ENCODE assay signal across 8 cellular contexts in the genomic region with DNA sequence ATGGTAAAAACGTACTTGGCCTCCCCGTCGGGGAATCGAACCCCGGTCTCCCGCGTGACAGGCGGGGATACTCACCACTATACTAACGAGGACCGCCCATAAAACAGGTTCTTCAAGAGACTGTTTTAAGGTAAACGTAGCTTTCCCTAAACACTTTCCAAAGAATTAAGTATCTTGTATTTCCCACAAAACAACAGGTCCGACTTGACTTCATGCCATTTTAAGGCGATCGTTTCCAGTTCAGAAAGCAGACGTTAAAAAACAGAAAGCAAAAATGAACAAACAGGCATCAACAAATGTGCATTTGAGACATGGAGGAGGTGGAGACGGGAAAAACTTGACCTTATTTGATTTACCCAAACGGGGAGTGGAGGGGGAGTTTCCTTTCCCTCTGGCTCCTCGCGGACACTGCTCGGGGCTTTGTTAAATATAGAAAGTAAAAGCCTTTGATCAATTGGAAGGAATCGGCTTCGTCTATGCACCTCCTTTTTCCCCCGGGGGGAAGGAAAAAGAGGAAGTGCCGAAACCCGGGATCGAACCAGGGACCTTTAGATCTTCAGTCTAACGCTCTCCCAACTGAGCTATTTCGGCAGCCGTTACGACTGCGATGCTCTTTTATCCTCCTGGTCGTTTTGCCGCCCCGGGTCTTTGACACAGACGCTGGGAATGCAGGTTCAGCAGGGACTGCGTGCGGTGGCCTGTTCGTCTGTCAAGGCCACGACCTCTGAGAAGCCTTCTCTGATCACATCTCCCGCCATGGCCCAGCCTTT. TPM values are rescaled to one million over a fixed set of nuclear protein-coding genes. Genes with fewer than 3 reads are reported as not detected.
A peak's percentile ranks its signal among the peaks of the same experiment; 100 is the strongest.
DNase-seq lines count a peak whose midpoint lies in the region; ATAC-seq and TF ChIP-seq lines count a peak whose summit lies in the region.

No MANE protein-coding gene starts in this region.

- ATAC-seq in heart right ventricle = peak; percentile 88 to 97 (median 93)

- peak overlapping the region; percentile 91 for H3K4me3 Mint-ChIP-seq in activated naive CD8-positive, alpha-beta T cell

- no peaks in the 10 kb centered on the region for H4K20me1 ChIP-seq in OCI-LY7 (ENCODE audit: insufficient read depth, low read length)

- H3K9me3 Mint-ChIP-seq in activated naive CD8-positive, alpha-beta T cell (ENCODE audit: low read depth) = no peaks in the 10 kb centered on the region

- peaks cover 18% of the 10 kb centered on the region for H3K4me1 ChIP-seq in OCI-LY7 (ENCODE audit: insufficient read depth, low read length, poor library complexity, severe bottlenecking)
- peaks cover 0 to 26% (median 8%) of the 10 kb centered on the region in 9 donors for H3K4me1 ChIP-seq in heart right ventricle
- H3K4me1 ChIP-seq in rectal smooth muscle tissue (ENCODE audit: control insufficient read depth, insufficient read depth, low read length) = peaks cover 4% of the 10 kb centered on the region

- H3K9me2 ChIP-seq in OCI-LY7 (ENCODE audit: insufficient read depth, low read length) = no peaks in the 10 kb centered on the region

- peak overlapping the region; percentile 95 for H3K4me2 ChIP-seq in OCI-LY7 (ENCODE audit: low read length)

- H3K36me3 ChIP-seq in OCI-LY7 (ENCODE audit: insufficient read depth, low read length) (no peaks in the 10 kb centered on the region), heart right ventricle (no peaks in the 10 kb centered on the region), rectal smooth muscle tissue (ENCODE audit: control insufficient read depth, insufficient read depth, low read length) (no peaks in the 10 kb centered on the region)

- H2AFZ ChIP-seq in OCI-LY7 (ENCODE audit: low read length) = peak overlapping the region; percentile 43

- H3K27ac ChIP-seq in OCI-LY7 (ENCODE audit: low read depth, low read length, poor library complexity, severe bottlenecking) (peak overlapping the region; percentile 66), heart right ventricle (peak overlapping the region; percentile 86 to 97 (median 92)), rectal smooth muscle tissue (ENCODE audit: low read depth, low read length) (peak overlapping the region; percentile 84)

- no peaks in the 10 kb centered on the region for H3K27me3 ChIP-seq in heart right ventricle
- no peaks in the 10 kb centered on the region for H3K27me3 ChIP-seq in rectal smooth muscle tissue (ENCODE audit: control insufficient read depth, insufficient read depth, low read length)

- no peak for TF ChIP-seq CTCF in HFF-Myc (IDR thresholded peaks at IDR 0.05; ENCODE audit: low read depth, low read length, missing control alignments)
- TF ChIP-seq CTCF in OCI-LY7 (conservative IDR thresholded peaks at IDR 0.05; ENCODE audit: low read length) = no peak
- no peak for TF ChIP-seq CTCF in heart right ventricle (IDR thresholded peaks at IDR 0.05)

- peaks cover 33% of the 10 kb centered on the region for H3K4me1 Mint-ChIP-seq in activated naive CD8-positive, alpha-beta T cell (ENCODE audit: low read depth)

- H3K9me3 ChIP-seq in OCI-LY7 (ENCODE audit: low read length) = no peaks in the 10 kb centered on the region
- H3K9me3 ChIP-seq in heart right ventricle = no peaks in the 10 kb centered on the region

- peak overlapping the region; percentile 99 for H3K27ac Mint-ChIP-seq in activated naive CD8-positive, alpha-beta T cell

- CTCF ChIA-PET in OCI-LY7 (lab: Charles Lee; ENCODE audit: unreplicated experiment) = interaction anchor here (1.4 kb wide), 1 partner anchor 12 kb away, joined by 3 read pairs; no protein-coding TSS in a partner anchor

- H3K9ac ChIP-seq in rectal smooth muscle tissue (ENCODE audit: low read length) = peak overlapping the region; percentile 88

- intact Hi-C loops in OCI-LY7 (cut with micrococcal nuclease; ENCODE audit: unreplicated experiment) (loop anchor here (1.0 to 5.0 kb wide), 2 partner anchors 12 to 260 kb away; a partner anchor contains a TSS), heart right ventricle (cut with DNase I) (loop anchor here in 3 of 10 donors (1.0 kb wide), 4 partner anchors 10 to 13 kb away; a partner anchor contains a TSS)

- H3K36me3 Mint-ChIP-seq in activated naive CD8-positive, alpha-beta T cell = no peaks in the 10 kb centered on the region

- DNase-seq in EH (ENCODE audit: low read depth) (peak; percentile 91), HFF-Myc (ENCODE audit: extremely low read depth, low read depth) (no peak), OCI-LY7 (ENCODE audit: low spot score) (peak; percentile 85), heart right ventricle (peak; percentile 87 to 93), NCI-H2171 treated with DMSO at 0.1 percent for 48 hours (lab: John Stamatoyannopoulos, UW) (no peak), NCI-H1694 treated with DMSO at 0.1 percent for 48 hours (lab: John Stamatoyannopoulos, UW) (no peak)

- no peaks in the 10 kb centered on the region for H3K27me3 Mint-ChIP-seq in activated naive CD8-positive, alpha-beta T cell

- POLR2A ChIA-PET in OCI-LY7 (lab: Charles Lee) = interaction anchor here (1.5 to 3.4 kb wide), 5 partner anchors 10 to 27 kb away, joined by 4 to 20 read pairs (median 8); a partner anchor contains a TSS

- H3K79me2 ChIP-seq in OCI-LY7 (ENCODE audit: insufficient read depth, low read depth, low read length) = no peaks in the 10 kb centered on the region

- BruUV-seq in OCI-LY7 (replicated peaks; lab: Mats Ljungman, UMichigan) = no TSS peak

- 0% methylated on average over 40 of the region's 40 CpGs for WGBS in heart right ventricle, 2 donors

- H3K4me3 ChIP-seq in HFF-Myc (replicated peaks; ENCODE audit: low read depth, low read length) (peak overlapping the region; percentile 61), OCI-LY7 (ENCODE audit: low read depth, low read length, poor library complexity, severe bottlenecking) (peak overlapping the region; percentile 81), heart right ventricle (peak overlapping the region; percentile 49 to 84 (median 70)), rectal smooth muscle tissue (ENCODE audit: low read length) (peak overlapping the region; percentile 68)

RNA-seq across cellular contexts. Expression of a gene that starts 13.1 kb away (rescaled TPM):
- total RNA-seq in OCI-LY7 (2014; rRNA removed; shearing (Covaris generic)) = 425 and 431 TPM in 2 replicates
- total RNA-seq in OCI-LY7 (2022) (616 and 682 TPM in 2 replicates), heart right ventricle (1,000 to 10,000 TPM; 1,161 to 1,913 (median 1,447) TPM)
- polyA plus RNA-seq in heart right ventricle = 1,000 to 10,000 TPM; 1,225 to 1,619 TPM

Comparison
In these comparisons a context has a peak if more than half of its experiments do, and no peak if none do; other contexts are left out.
1. DNase-seq: peak in EH (single experiment), OCI-LY7 (single experiment) and heart right ventricle (2 of 2); none in HFF-Myc (single experiment), NCI-H2171 treated with DMSO at 0.1 percent for 48 hours (single experiment) and NCI-H1694 treated with DMSO at 0.1 percent for 48 hours (single experiment).
2. Peak in every context shown above with its lines, with median percentiles within 50 percentile points of each other: H3K4me3 ChIP-seq and H3K27ac ChIP-seq.